ENCODE assay signal across 8 cellular contexts in the genomic region with DNA sequence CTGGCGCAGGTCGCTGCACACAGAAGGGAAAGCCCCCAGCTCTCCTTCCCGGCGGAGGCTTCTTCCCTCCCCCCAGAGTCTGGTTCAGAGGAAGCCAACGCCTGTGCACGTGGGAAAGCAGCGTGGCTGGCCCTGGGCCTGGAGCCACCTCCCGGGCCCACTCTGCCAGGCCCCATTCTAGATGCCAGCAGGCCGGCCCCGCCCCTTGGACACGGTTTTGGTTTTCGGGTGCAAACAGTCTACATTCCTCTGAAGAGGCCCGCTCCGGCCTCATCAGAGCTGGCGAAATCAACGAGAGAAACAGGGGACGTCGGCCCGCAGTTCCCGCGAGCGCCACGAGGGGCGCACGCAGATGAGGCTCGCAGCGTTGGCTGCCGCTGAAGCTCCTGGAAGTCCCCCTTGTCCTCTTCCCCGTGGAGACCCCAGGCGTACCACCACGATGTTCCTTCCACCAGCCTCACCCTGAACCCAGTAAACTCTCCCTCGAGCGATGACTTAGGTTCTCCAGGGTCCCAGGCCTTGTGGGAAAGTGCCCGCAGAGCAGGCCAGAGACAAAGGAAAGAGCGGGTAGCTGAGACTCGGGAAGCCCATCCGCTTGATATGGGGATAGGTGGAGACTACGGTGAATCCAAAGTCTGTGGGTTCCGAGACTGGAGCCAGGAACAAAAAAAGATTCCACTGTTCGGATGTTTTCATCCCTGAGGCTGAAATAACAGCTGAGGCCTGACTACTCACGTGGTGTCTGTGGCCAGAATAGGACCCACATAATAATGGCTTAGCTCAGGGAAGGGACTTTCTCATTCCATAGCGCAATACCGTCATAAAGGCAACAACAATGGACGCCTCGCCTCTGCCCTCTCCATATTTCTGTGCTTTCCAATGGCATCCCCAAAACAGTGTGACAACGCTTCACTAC.
DNase-seq lines count a peak whose midpoint lies in the region; ATAC-seq, FAIRE-seq and TF ChIP-seq lines count a peak whose summit lies in the region.

No MANE protein-coding gene starts in this region.

- in situ Hi-C loops in ACHN (cut with HindIII; ENCODE audit: low pct_ligation_motif_present, low pct_unique_long_range_greater_than_20kb, low sequenced_read_pairs) = no loop called here

- H3K4me1 Mint-ChIP-seq in MCF 10A (ENCODE audit: insufficient read depth, unreplicated experiment) = peaks cover 11% of the 10 kb centered on the region

- DNase-seq in ACHN (peak; percentile 63), GM19239 (ENCODE audit: insufficient read length, low spot score) (peak; percentile 45), MCF 10A (ENCODE audit: unreplicated experiment) (peak; percentile 66), inferior parietal cortex (ENCODE audit: extremely low spot score) (peak; percentile 43), spleen (peak; percentile 88), NCI-H1436 treated with DMSO at 0.1 percent for 48 hours (lab: John Stamatoyannopoulos, UW) (no peak)

- H3K27me3 Mint-ChIP-seq in MCF 10A (ENCODE audit: insufficient read depth, unreplicated experiment) = no peaks in the 10 kb centered on the region

- no peaks in the 10 kb centered on the region for H3K36me3 ChIP-seq in spleen

- CTCF ChIA-PET in MCF 10A (lab: Yijun Ruan, JAX) = interaction anchor here (0.6 to 1.5 kb wide), 9 partner anchors 11 to 1336 kb away, joined by 3 to 4 read pairs (median 3); no protein-coding TSS in a partner anchor

- no peak overlapping the region; the same call in 1 of the 2 replicates for H3K27ac ChIP-seq in VCaP
- H3K27ac ChIP-seq in spleen = no peak overlapping the region

- peaks cover 0 to 15% (median 0%) of the 10 kb centered on the region in 7 donors for H3K27me3 ChIP-seq in spleen (replicated peaks in 1 of 7)

- intact Hi-C loops in MCF 10A (cut with micrococcal nuclease) = no loop called here
- intact Hi-C loops in spleen (cut with DNase I; ENCODE audit: low total_unique reads) = no loop called here

- peak overlapping the region; percentile 28 for H3K4me3 Mint-ChIP-seq in MCF 10A (ENCODE audit: unreplicated experiment)

- peak; percentile 85 for ATAC-seq in HG03439 (IDR thresholded peaks at IDR 0.05; ENCODE audit: unreplicated experiment)

- FAIRE-seq in GM19239 (lab: Jason Lieb, UNC) = peak; percentile 73

- WGBS in spleen, 5 donors = 32 to 62% (median 33%) methylated on average over 22 to 46 of the region's 46 CpGs

- TF ChIP-seq CTCF in VCaP (conservative IDR thresholded peaks at IDR 0.05) (peak; percentile 47; the same call in 1 of the 2 replicates), MCF 10A (IDR thresholded peaks at IDR 0.05; ENCODE audit: unreplicated experiment) (peak; percentile 61), spleen (IDR thresholded peaks at IDR 0.05 in 8 of 11, conservative IDR thresholded peaks at IDR 0.05 in 3 of 11) (peak; percentile 56 to 94 (median 84))

- peaks cover 5 to 13% (median 8%) of the 10 kb centered on the region in 6 donors for H3K4me1 ChIP-seq in spleen

- H3K36me3 Mint-ChIP-seq in MCF 10A (ENCODE audit: insufficient read depth, unreplicated experiment) = no peaks in the 10 kb centered on the region

- BruUV-seq in MCF 10A (replicated peaks; lab: Mats Ljungman, UMichigan) = no TSS peak

- no peak overlapping the region for H3K27ac Mint-ChIP-seq in MCF 10A (ENCODE audit: low read depth, unreplicated experiment)

- H3K9me3 ChIP-seq in spleen = no peaks in the 10 kb centered on the region

- no peak for TF ChIP-seq POLR2A in spleen (IDR thresholded peaks at IDR 0.05)

- H3K9me3 Mint-ChIP-seq in MCF 10A (ENCODE audit: unreplicated experiment) = no peaks in the 10 kb centered on the region

- POLR2A ChIA-PET in MCF 10A (lab: Yijun Ruan, JAX) = interaction anchor here (0.5 kb wide), 1 partner anchor 434 kb away, joined by 3 read pairs; no protein-coding TSS in a partner anchor

- H3K4me3 ChIP-seq in spleen = peak overlapping the region in 6 of 8 donors; percentile 14 to 60 (median 25)
